In genomic region chr2:72883356-72883962, GRCh38 we compare ENCODE assay signal across 10 cellular contexts. TPM values are rescaled to one million over a fixed set of nuclear protein-coding genes. Genes with fewer than 3 reads are reported as not detected.
DNase-seq lines count a peak whose midpoint lies in the region; ATAC-seq and TF ChIP-seq lines count a peak whose summit lies in the region.
"Had no signal": no experiment of that assay in that cellular context is flagged by ENCODE, and none has a peak within 500 bp of the region (broad histone marks: within the 10 kb centered on the region; RNA-seq: fewer than 3 reads in every experiment).

No MANE protein-coding gene starts in this region.

- H3K27ac Mint-ChIP-seq in activated CD4-positive, alpha-beta memory T cell treated with anti-CD3 and anti-CD28 coated beads, Interleukin-2, amount 10 ng/mL, durations not matched to agents 7 days and 5 days = no peak overlapping the region

- POLR2A ChIA-PET in activated CD4-positive, alpha-beta memory T cell treated with anti-CD3 and anti-CD28 coated beads, Interleukin-2, amount 10 ng/mL, durations not matched to agents 7 days and 5 days (lab: Charles Lee) = no interaction called here

- H3K4me2 ChIP-seq in DND-41 (ENCODE audit: insufficient read depth, low read length) = no peak overlapping the region

- H3K36me3 ChIP-seq in DND-41 (ENCODE audit: insufficient read depth, low read length) = no peaks in the 10 kb centered on the region

- peaks cover 50% of the 10 kb centered on the region for H3K27me3 Mint-ChIP-seq in activated CD4-positive, alpha-beta memory T cell treated with anti-CD3 and anti-CD28 coated beads, Interleukin-2, amount 10 ng/mL, durations not matched to agents 7 days and 5 days

- no peak overlapping the region for H3K4me3 ChIP-seq in DND-41 (ENCODE audit: low read depth in 1 of 2, low read length in 2 of 2)
- H3K4me3 ChIP-seq: lung had no signal

- no peaks in the 10 kb centered on the region for H3K9me3 ChIP-seq in DND-41 (ENCODE audit: insufficient read depth, low read length, severe bottlenecking)

- peak; percentile 76 for ATAC-seq in DND-41 (ENCODE audit: insufficient read depth, low read depth)
- no peak for ATAC-seq in HG02938 (IDR thresholded peaks at IDR 0.05; ENCODE audit: unreplicated experiment)
- no peak for ATAC-seq in HG02678 (IDR thresholded peaks at IDR 0.05; ENCODE audit: unreplicated experiment)
- no peak for ATAC-seq in GM21717 (IDR thresholded peaks at IDR 0.05; ENCODE audit: unreplicated experiment)

- H3K79me2 ChIP-seq in DND-41 (ENCODE audit: insufficient read depth, low read length) = no peaks in the 10 kb centered on the region

- peaks cover 6% of the 10 kb centered on the region for H3K4me1 Mint-ChIP-seq in activated CD4-positive, alpha-beta memory T cell treated with anti-CD3 and anti-CD28 coated beads, Interleukin-2, amount 10 ng/mL, durations not matched to agents 7 days and 5 days

- H3K4me3 Mint-ChIP-seq in activated CD4-positive, alpha-beta memory T cell treated with anti-CD3 and anti-CD28 coated beads, Interleukin-2, amount 10 ng/mL, durations not matched to agents 7 days and 5 days = no peak overlapping the region

- no peaks in the 10 kb centered on the region for H3K4me1 ChIP-seq in DND-41 (ENCODE audit: insufficient read depth, low read length)

- no peak for TF ChIP-seq CTCF in DND-41 (IDR thresholded peaks at IDR 0.05; ENCODE audit: borderline replicate concordance, extremely low read depth, low read length, poor library complexity, severe bottlenecking)

- no peak overlapping the region for H2AFZ ChIP-seq in DND-41 (ENCODE audit: low read depth, low read length)

- H3K9me3 Mint-ChIP-seq in activated CD4-positive, alpha-beta memory T cell treated with anti-CD3 and anti-CD28 coated beads, Interleukin-2, amount 10 ng/mL, durations not matched to agents 7 days and 5 days = no peaks in the 10 kb centered on the region

- H3K27ac ChIP-seq in DND-41 (ENCODE audit: low read length) = no peak overlapping the region

- H3K27me3 ChIP-seq in DND-41 (ENCODE audit: insufficient read depth, low read length, poor library complexity) = no peaks in the 10 kb centered on the region

- peaks cover 3% of the 10 kb centered on the region; the same call in 1 of the 2 replicates for H4K20me1 ChIP-seq in DND-41 (ENCODE audit: insufficient read depth, low read length)

- no peak overlapping the region for H3K9ac ChIP-seq in DND-41 (ENCODE audit: low read depth, low read length)

- DNase-seq in DND-41 (peak; percentile 63), HuH-7.5 (ENCODE audit: low spot score) (peak; percentile 64), kidney tubule cell (ENCODE audit: low spot score) (peak; percentile 34), mesenteric fat pad (ENCODE audit: low spot score) (no peak)
- DNase-seq in activated CD4-positive, alpha-beta memory T cell treated with anti-CD3 and anti-CD28 coated beads, Interleukin-2, amount 10 ng/mL, durations not matched to agents 7 days and 5 days = peak; percentile 31
- DNase-seq: cerebellar nuclear complex had no signal

- H3K36me3 Mint-ChIP-seq in activated CD4-positive, alpha-beta memory T cell treated with anti-CD3 and anti-CD28 coated beads, Interleukin-2, amount 10 ng/mL, durations not matched to agents 7 days and 5 days (ENCODE audit: low read depth) = no peaks in the 10 kb centered on the region

- CTCF ChIA-PET in activated CD4-positive, alpha-beta memory T cell treated with anti-CD3 and anti-CD28 coated beads, Interleukin-2, amount 10 ng/mL, durations not matched to agents 7 days and 5 days (lab: Charles Lee) = interaction anchor here (0.8 kb wide), 1 partner anchor 14 kb away, joined by 3 read pairs; no protein-coding TSS in a partner anchor

RNA-seq across cellular contexts. Expression of gene SPR, which starts 3.7 kb away (rescaled TPM):
- under 1 TPM; 0.63 to 0.71 TPM for total RNA-seq in activated CD4-positive, alpha-beta memory T cell treated with anti-CD3 and anti-CD28 coated beads, Interleukin-2, amount 10 ng/mL, durations not matched to agents 7 days and 5 days
- 38.6 TPM for total RNA-seq in mesenteric fat pad

RNA-seq across cellular contexts. Expression of gene EMX1, which starts 33.9 kb away (rescaled TPM):
- total RNA-seq in activated CD4-positive, alpha-beta memory T cell treated with anti-CD3 and anti-CD28 coated beads, Interleukin-2, amount 10 ng/mL, durations not matched to agents 7 days and 5 days = not detected
- total RNA-seq in mesenteric fat pad = not detected

RNA-seq across cellular contexts. Expression of gene EXOC6B, which starts 57.6 kb away (rescaled TPM):
- 10 to 100 TPM; 18.7 to 24.2 TPM for total RNA-seq in activated CD4-positive, alpha-beta memory T cell treated with anti-CD3 and anti-CD28 coated beads, Interleukin-2, amount 10 ng/mL, durations not matched to agents 7 days and 5 days
- total RNA-seq in mesenteric fat pad = 37.4 TPM

Comparison
In these comparisons a context has a peak if more than half of its experiments do, and no peak if none do; other contexts are left out.
1. RNA of gene SPR, which starts 3.7 kb away (total RNA-seq): 38.6 TPM in mesenteric fat pad (single experiment); 0.63 to 0.71 TPM in activated CD4-positive, alpha-beta memory T cell treated with anti-CD3 and anti-CD28 coated beads, Interleukin-2, amount 10 ng/mL, durations not matched to agents 7 days and 5 days; every median in the first group is over 10 times any median in the second.